Comparison of ENCODE assay signal across 1 cellular context in the genomic region with DNA sequence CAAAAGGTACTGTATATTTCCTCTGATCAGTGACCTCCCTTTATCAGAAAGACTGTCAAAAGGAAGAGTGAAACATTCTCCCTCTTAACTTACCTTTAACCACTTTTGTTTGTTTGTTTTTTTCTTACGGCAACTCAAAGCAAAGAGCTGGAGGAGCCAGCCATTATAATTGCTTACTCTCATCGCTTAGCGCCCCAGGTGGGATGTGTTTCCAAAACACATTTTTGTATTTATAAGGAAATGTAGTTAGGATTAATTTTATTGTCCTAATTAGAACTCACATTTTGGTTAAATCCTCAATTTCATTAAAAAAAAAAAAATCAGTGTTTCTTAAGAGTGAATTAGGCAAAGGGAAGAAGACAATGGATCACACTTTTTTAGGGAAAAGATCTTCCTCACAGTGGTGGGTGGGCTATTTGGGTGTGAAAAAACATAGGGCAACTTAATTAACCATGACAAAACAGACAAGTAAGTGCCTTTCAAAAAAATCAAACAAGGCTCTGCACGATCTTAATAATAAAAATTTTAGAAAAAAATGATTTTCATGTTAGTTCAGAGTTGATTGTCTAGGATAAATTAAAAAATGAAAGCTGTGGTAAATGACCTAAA.
TF ChIP-seq lines count a peak whose summit lies in the region.

No MANE protein-coding gene starts in this region.

TF ChIP-seq in HEK293, 187 proteins besides CTCF, POLR2A, EP300 and RAD21:
- TF ChIP-seq, protein P1, sequence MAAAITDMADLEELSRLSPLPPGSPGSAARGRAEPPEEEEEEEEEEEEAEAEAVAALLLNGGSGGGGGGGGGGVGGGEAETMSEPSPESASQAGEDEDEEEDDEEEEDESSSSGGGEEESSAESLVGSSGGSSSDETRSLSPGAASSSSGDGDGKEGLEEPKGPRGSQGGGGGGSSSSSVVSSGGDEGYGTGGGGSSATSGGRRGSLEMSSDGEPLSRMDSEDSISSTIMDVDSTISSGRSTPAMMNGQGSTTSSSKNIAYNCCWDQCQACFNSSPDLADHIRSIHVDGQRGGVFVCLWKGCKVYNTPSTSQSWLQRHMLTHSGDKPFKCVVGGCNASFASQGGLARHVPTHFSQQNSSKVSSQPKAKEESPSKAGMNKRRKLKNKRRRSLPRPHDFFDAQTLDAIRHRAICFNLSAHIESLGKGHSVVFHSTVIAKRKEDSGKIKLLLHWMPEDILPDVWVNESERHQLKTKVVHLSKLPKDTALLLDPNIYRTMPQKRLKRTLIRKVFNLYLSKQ (tag by site-specific recombination; IDR thresholded peaks at IDR 0.05; ENCODE audit: borderline replicate concordance), result no peak
- TF ChIP-seq ZNF404 (tag by site-specific recombination; IDR thresholded peaks at IDR 0.05) (no peak), KLF10 (tag by site-specific recombination; IDR thresholded peaks at IDR 0.05) (no peak), ZNF19 (tag by site-specific recombination; IDR thresholded peaks at IDR 0.05; ENCODE audit: low read depth) (no peak), PATZ1 (tag by site-specific recombination; IDR thresholded peaks at IDR 0.05) (no peak), GLI4 (tag by site-specific recombination; IDR thresholded peaks at IDR 0.05) (no peak), PRDM1 (tag by site-specific recombination; IDR thresholded peaks at IDR 0.05) (peak; percentile 78), FEZF1 (tag by site-specific recombination; IDR thresholded peaks at IDR 0.05) (peak; percentile 75), KLF8 (tag by site-specific recombination; IDR thresholded peaks at IDR 0.05) (no peak), BCL11A (tag by site-specific recombination; IDR thresholded peaks at IDR 0.05; ENCODE audit: low read depth) (no peak), ZNF544 (tag by site-specific recombination; IDR thresholded peaks at IDR 0.05) (no peak), SALL2 (tag by site-specific recombination; IDR thresholded peaks at IDR 0.05; ENCODE audit: borderline replicate concordance) (no peak), WT1 (tag by site-specific recombination; IDR thresholded peaks at IDR 0.05) (peak; percentile 25; the same call in 1 of the 2 replicates), PRDM6 (tag by site-specific recombination; IDR thresholded peaks at IDR 0.05) (peak; percentile 76), ZNF114 (tag by site-specific recombination; IDR thresholded peaks at IDR 0.05) (no peak), OSR2 (tag by site-specific recombination; IDR thresholded peaks at IDR 0.05) (no peak), ZNF146 (tag by site-specific recombination; IDR thresholded peaks at IDR 0.05) (no peak), ZNF274 (IDR thresholded peaks at IDR 0.05; ENCODE audit: low read length) (no peak), ZNF274 (tag by site-specific recombination; IDR thresholded peaks at IDR 0.05; ENCODE audit: borderline replicate concordance) (no peak), KLF9 (tag by site-specific recombination; IDR thresholded peaks at IDR 0.05; ENCODE audit: low read depth) (no peak), ZSCAN4 (tag by site-specific recombination; IDR thresholded peaks at IDR 0.05) (no peak), GFI1B (tag by site-specific recombination; IDR thresholded peaks at IDR 0.05) (no peak), HOXD13 (CRISPR knock-in tag; IDR thresholded peaks at IDR 0.05; ENCODE audit: borderline replicate concordance) (no peak), IKZF3 (tag by site-specific recombination; IDR thresholded peaks at IDR 0.05) (0 out of 2 replicates have a peak, but pooled peaks have one; percentile 26)
- TF ChIP-seq, protein P2, sequence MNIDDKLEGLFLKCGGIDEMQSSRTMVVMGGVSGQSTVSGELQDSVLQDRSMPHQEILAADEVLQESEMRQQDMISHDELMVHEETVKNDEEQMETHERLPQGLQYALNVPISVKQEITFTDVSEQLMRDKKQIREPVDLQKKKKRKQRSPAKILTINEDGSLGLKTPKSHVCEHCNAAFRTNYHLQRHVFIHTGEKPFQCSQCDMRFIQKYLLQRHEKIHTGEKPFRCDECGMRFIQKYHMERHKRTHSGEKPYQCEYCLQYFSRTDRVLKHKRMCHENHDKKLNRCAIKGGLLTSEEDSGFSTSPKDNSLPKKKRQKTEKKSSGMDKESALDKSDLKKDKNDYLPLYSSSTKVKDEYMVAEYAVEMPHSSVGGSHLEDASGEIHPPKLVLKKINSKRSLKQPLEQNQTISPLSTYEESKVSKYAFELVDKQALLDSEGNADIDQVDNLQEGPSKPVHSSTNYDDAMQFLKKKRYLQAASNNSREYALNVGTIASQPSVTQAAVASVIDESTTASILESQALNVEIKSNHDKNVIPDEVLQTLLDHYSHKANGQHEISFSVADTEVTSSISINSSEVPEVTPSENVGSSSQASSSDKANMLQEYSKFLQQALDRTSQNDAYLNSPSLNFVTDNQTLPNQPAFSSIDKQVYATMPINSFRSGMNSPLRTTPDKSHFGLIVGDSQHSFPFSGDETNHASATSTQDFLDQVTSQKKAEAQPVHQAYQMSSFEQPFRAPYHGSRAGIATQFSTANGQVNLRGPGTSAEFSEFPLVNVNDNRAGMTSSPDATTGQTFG (tag by site-specific recombination; IDR thresholded peaks at IDR 0.05; ENCODE audit: borderline replicate concordance), result no peak
